Comparison of ENCODE assay signal across 31 cellular contexts in the genomic region with DNA sequence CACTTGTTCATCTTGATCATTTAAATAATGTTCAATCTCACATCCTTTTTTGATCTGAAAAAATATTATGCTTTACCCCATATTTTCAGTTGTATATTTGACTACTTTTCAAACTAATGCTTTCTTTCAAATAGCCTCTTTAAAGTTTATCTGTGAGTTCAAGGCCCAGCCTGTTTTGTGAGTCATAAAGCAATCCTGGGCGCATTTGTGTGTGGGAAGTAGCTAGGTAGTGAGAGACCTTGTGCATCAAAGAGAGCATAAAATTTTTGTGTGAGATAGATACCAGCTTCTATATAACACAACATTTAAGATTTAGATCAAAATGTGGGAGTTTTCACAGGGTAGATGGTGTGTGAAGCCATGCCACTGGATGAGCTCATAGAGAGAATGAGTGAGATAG.
"Had no signal": no experiment of that assay in that cellular context is flagged by ENCODE, and none has a peak within 500 bp of the region (broad histone marks: within the 10 kb centered on the region; RNA-seq: fewer than 3 reads in every experiment).

No MANE protein-coding gene starts in this region.

- H3K27me3 Mint-ChIP-seq: naive B cell; natural killer cell treated with Interleukin-12 subunit alpha and Interleukin-12 subunit beta and Interleukin-15 and Interleukin-18, amount 100 ng/mL, for 72 hours; progenitor cell of endocrine pancreas; stimulated activated naive CD8-positive, alpha-beta T cell treated with anti-CD3 and anti-CD28 coated beads, Interleukin-15, amount 100 ng/mL, for 72 hours had no signal

- H3K4me3 ChIP-seq: dorsolateral prefrontal cortex, esophagus muscularis mucosa, gastroesophageal sphincter, heart left ventricle, hepatocyte, left lung, mucosa of descending colon, right atrium auricular region, smooth muscle cell, suprapubic skin, transverse colon, upper lobe of right lung, uterus had no signal

- H3K27me3 ChIP-seq: dorsolateral prefrontal cortex, esophagus muscularis mucosa, gastroesophageal sphincter, heart left ventricle, hepatocyte, left lung, right atrium auricular region, suprapubic skin, transverse colon, upper lobe of right lung, uterus had no signal

- FAIRE-seq: islet of Langerhans had no signal

- H3K27ac ChIP-seq: esophagus muscularis mucosa, foreskin keratinocyte, gastroesophageal sphincter, heart left ventricle, hepatocyte, left lung, parathyroid adenoma, right atrium auricular region, suprapubic skin, transverse colon, upper lobe of right lung, uterus had no signal

- H3K27ac Mint-ChIP-seq: mesothelial cell of epicardium; naive B cell; natural killer cell treated with Interleukin-12 subunit alpha and Interleukin-12 subunit beta and Interleukin-15 and Interleukin-18, amount 100 ng/mL, for 72 hours; progenitor cell of endocrine pancreas; stimulated activated naive CD8-positive, alpha-beta T cell treated with anti-CD3 and anti-CD28 coated beads, Interleukin-15, amount 100 ng/mL, for 72 hours had no signal

- H3K79me2 ChIP-seq: hepatocyte, parathyroid adenoma had no signal

- H3K9me3 ChIP-seq: esophagus muscularis mucosa, gastroesophageal sphincter, heart left ventricle, left lung, mucosa of descending colon, right atrium auricular region, suprapubic skin, transverse colon, upper lobe of right lung, uterus had no signal

- H3K9me3 Mint-ChIP-seq: mesothelial cell of epicardium had no signal

- H3K9ac ChIP-seq: parathyroid adenoma had no signal

- H3K36me3 ChIP-seq: esophagus muscularis mucosa, gastroesophageal sphincter, heart left ventricle, left lung, right atrium auricular region, suprapubic skin, transverse colon, upper lobe of right lung, uterus had no signal

- H3K4me1 ChIP-seq: esophagus muscularis mucosa, foreskin keratinocyte, gastroesophageal sphincter, heart left ventricle, left lung, parathyroid adenoma, right atrium auricular region, suprapubic skin, transverse colon, upper lobe of right lung, uterus had no signal

- ATAC-seq: foreskin keratinocyte; gastroesophageal sphincter; heart left ventricle; left cardiac atrium; left lung; mucosa of descending colon; natural killer cell treated with Interleukin-12 subunit alpha and Interleukin-12 subunit beta and Interleukin-15 and Interleukin-18, amount 100 ng/mL, for 72 hours; sciatic nerve; stimulated activated naive CD8-positive, alpha-beta T cell treated with anti-CD3 and anti-CD28 coated beads, Interleukin-15, amount 100 ng/mL, for 72 hours; upper lobe of right lung had no signal

- H3K4me1 Mint-ChIP-seq: mesothelial cell of epicardium; naive B cell; neural crest cell; stimulated activated naive CD8-positive, alpha-beta T cell treated with anti-CD3 and anti-CD28 coated beads, Interleukin-15, amount 100 ng/mL, for 72 hours had no signal

- H3K4me3 Mint-ChIP-seq: mesothelial cell of epicardium; naive B cell; natural killer cell treated with Interleukin-12 subunit alpha and Interleukin-12 subunit beta and Interleukin-15 and Interleukin-18, amount 100 ng/mL, for 72 hours; neural crest cell; stimulated activated naive CD8-positive, alpha-beta T cell treated with anti-CD3 and anti-CD28 coated beads, Interleukin-15, amount 100 ng/mL, for 72 hours had no signal

- H3K36me3 Mint-ChIP-seq: mesothelial cell of epicardium; naive B cell; natural killer cell treated with Interleukin-12 subunit alpha and Interleukin-12 subunit beta and Interleukin-15 and Interleukin-18, amount 100 ng/mL, for 72 hours had no signal

- DNase-seq: dorsolateral prefrontal cortex; effector CD4-positive, alpha-beta T cell; foreskin keratinocyte; heart left ventricle; left cardiac atrium; left lung; mesenchymal stem cell; mucosa of descending colon; naive B cell; stimulated activated CD4-positive, alpha-beta T cell treated with anti-CD3 and anti-CD28 coated beads, Interleukin-12 subunit alpha, Interleukin-12 subunit beta, amount 100 ng/mL, for 4 hours; stimulated activated CD4-positive, alpha-beta T cell treated with anti-CD3 and anti-CD28 coated beads, Interleukin-1b, Interleukin-23, amount 100 ng/mL, for 48 hours; stimulated activated CD4-positive, alpha-beta T cell treated with anti-CD3 and anti-CD28 coated beads, Interleukin-4, amount 100 ng/mL, for 1 hour; stimulated activated CD8-positive, alpha-beta memory T cell treated with anti-CD3 and anti-CD28 coated beads, Interleukin-4, amount 100 ng/mL, for 48 hours; stimulated activated naive CD4-positive, alpha-beta T cell; stimulated activated naive CD8-positive, alpha-beta T cell treated with anti-CD3 and anti-CD28 coated beads, Interleukin-15, amount 100 ng/mL, for 72 hours; transverse colon; upper lobe of right lung; uterus had no signal

- H3K4me2 ChIP-seq: hepatocyte, smooth muscle cell had no signal

- H2AFZ ChIP-seq: hepatocyte, parathyroid adenoma had no signal
